In the genomic region with DNA sequence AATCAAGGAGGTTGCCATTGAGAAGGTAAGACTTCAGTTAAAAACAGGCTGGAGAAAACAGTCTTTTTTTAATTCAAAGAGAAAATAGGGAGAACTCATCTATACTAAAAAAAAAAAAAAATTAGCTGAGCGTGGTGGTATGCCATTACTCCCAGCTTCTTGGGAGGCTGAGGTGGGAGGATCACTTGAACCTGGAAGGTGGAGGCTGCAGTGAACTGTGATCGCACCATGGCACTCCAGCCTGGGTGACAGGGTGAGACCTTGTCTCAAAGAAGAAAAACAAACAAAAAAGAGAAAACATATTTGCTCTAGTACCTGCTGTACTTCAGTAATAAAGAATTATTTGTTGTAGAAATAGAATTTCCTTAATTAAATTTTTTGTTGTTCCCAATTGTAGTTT, we compare ENCODE assay signal across 3 cellular contexts.
TF ChIP-seq lines count a peak whose summit lies in the region.

No MANE protein-coding gene starts in this region.

TF ChIP-seq in HepG2, 621 proteins besides CTCF, POLR2A, EP300 and RAD21:
- 0 out of 2 replicates have a peak, but pooled peaks have one; percentile 26 for TF ChIP-seq ZMYM3 (CRISPR knock-in tag; IDR thresholded peaks at IDR 0.05)
- no peak for TF ChIP-seq GLI4 (CRISPR knock-in tag; IDR thresholded peaks at IDR 0.05; ENCODE audit: borderline replicate concordance)
- TF ChIP-seq ZNF3 (CRISPR knock-in tag; IDR thresholded peaks at IDR 0.05) = peak; percentile 90
- TF ChIP-seq, protein P1, sequence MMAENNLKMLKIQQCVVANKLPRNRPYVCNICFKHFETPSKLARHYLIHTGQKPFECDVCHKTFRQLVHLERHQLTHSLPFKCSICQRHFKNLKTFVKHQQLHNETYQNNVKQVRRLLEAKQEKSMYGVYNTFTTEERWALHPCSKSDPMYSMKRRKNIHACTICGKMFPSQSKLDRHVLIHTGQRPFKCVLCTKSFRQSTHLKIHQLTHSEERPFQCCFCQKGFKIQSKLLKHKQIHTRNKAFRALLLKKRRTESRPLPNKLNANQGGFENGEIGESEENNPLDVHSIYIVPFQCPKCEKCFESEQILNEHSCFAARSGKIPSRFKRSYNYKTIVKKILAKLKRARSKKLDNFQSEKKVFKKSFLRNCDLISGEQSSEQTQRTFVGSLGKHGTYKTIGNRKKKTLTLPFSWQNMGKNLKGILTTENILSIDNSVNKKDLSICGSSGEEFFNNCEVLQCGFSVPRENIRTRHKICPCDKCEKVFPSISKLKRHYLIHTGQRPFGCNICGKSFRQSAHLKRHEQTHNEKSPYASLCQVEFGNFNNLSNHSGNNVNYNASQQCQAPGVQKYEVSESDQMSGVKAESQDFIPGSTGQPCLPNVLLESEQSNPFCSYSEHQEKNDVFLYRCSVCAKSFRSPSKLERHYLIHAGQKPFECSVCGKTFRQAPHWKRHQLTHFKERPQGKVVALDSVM (CRISPR knock-in tag; IDR thresholded peaks at IDR 0.05) = peak; percentile 97
- TF ChIP-seq, protein P2, sequence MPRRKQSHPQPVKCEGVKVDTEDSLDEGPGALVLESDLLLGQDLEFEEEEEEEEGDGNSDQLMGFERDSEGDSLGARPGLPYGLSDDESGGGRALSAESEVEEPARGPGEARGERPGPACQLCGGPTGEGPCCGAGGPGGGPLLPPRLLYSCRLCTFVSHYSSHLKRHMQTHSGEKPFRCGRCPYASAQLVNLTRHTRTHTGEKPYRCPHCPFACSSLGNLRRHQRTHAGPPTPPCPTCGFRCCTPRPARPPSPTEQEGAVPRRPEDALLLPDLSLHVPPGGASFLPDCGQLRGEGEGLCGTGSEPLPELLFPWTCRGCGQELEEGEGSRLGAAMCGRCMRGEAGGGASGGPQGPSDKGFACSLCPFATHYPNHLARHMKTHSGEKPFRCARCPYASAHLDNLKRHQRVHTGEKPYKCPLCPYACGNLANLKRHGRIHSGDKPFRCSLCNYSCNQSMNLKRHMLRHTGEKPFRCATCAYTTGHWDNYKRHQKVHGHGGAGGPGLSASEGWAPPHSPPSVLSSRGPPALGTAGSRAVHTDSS (CRISPR knock-in tag; conservative IDR thresholded peaks at IDR 0.05) = no peak
- TF ChIP-seq, protein P3, sequence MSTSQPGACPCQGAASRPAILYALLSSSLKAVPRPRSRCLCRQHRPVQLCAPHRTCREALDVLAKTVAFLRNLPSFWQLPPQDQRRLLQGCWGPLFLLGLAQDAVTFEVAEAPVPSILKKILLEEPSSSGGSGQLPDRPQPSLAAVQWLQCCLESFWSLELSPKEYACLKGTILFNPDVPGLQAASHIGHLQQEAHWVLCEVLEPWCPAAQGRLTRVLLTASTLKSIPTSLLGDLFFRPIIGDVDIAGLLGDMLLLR (CRISPR knock-in tag; IDR thresholded peaks at IDR 0.05) = no peak
TF ChIP-seq in HepG2: peak in this region for 3.

TF ChIP-seq in HEK293, 187 proteins besides CTCF, POLR2A, EP300 and RAD21:
- TF ChIP-seq, protein P4, sequence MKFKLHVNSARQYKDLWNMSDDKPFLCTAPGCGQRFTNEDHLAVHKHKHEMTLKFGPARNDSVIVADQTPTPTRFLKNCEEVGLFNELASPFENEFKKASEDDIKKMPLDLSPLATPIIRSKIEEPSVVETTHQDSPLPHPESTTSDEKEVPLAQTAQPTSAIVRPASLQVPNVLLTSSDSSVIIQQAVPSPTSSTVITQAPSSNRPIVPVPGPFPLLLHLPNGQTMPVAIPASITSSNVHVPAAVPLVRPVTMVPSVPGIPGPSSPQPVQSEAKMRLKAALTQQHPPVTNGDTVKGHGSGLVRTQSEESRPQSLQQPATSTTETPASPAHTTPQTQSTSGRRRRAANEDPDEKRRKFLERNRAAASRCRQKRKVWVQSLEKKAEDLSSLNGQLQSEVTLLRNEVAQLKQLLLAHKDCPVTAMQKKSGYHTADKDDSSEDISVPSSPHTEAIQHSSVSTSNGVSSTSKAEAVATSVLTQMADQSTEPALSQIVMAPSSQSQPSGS (tag by site-specific recombination; IDR thresholded peaks at IDR 0.05; ENCODE audit: low read depth) = no peak
- TF ChIP-seq ZNF10 (tag by site-specific recombination; IDR thresholded peaks at IDR 0.05) (no peak), ZNF274 (IDR thresholded peaks at IDR 0.05; ENCODE audit: low read length) (no peak), ZNF274 (tag by site-specific recombination; IDR thresholded peaks at IDR 0.05; ENCODE audit: borderline replicate concordance) (peak; percentile 48; the same call in 1 of the 2 replicates)

TF ChIP-seq in H1, 55 proteins besides CTCF, POLR2A, EP300 and RAD21:
- TF ChIP-seq ZNF274 (IDR thresholded peaks at IDR 0.05; ENCODE audit: borderline replicate concordance, extremely low read depth, low read length) = peak; percentile 24; the same call in 1 of the 2 replicates
- no peak for TF ChIP-seq TAF1 (IDR thresholded peaks at IDR 0.05; ENCODE audit: low read depth, low read length)
- no peak for TF ChIP-seq MAFK (IDR thresholded peaks at IDR 0.05; ENCODE audit: low read depth, low read length)
- no peak for TF ChIP-seq CHD1 (IDR thresholded peaks at IDR 0.05; ENCODE audit: low read depth, low read length)
- no peak for TF ChIP-seq NANOG (IDR thresholded peaks at IDR 0.05; ENCODE audit: insufficient read depth, low read depth, low read length, poor library complexity, severe bottlenecking)
- TF ChIP-seq TEAD4 (IDR thresholded peaks at IDR 0.05; ENCODE audit: low read depth, low read length) = no peak
- no peak for TF ChIP-seq GABPA (IDR thresholded peaks at IDR 0.05; ENCODE audit: borderline replicate concordance, insufficient read depth, low read length)
